1 cellular context compared by ENCODE assay signal in genomic region chr3:171809513-171810277, GRCh38.
TF ChIP-seq lines count a peak whose summit lies in the region.

No MANE protein-coding gene starts in this region.

TF ChIP-seq in HepG2, 621 proteins besides CTCF, POLR2A, EP300 and RAD21 (continued from another document and continues in another):
- TF ChIP-seq, protein P1, sequence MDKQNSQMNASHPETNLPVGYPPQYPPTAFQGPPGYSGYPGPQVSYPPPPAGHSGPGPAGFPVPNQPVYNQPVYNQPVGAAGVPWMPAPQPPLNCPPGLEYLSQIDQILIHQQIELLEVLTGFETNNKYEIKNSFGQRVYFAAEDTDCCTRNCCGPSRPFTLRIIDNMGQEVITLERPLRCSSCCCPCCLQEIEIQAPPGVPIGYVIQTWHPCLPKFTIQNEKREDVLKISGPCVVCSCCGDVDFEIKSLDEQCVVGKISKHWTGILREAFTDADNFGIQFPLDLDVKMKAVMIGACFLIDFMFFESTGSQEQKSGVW (CRISPR knock-in tag; IDR thresholded peaks at IDR 0.05; ENCODE audit: borderline replicate concordance), result no peak
- no peak for TF ChIP-seq KLF11 (CRISPR knock-in tag; IDR thresholded peaks at IDR 0.05)
- TF ChIP-seq ZNF431 (CRISPR knock-in tag; IDR thresholded peaks at IDR 0.05; ENCODE audit: borderline replicate concordance, low read depth), result peak; percentile 78
- TF ChIP-seq RXRA (CRISPR knock-in tag; IDR thresholded peaks at IDR 0.05), result peak; percentile 91
- no peak for TF ChIP-seq ZKSCAN8 (CRISPR knock-in tag; IDR thresholded peaks at IDR 0.05; ENCODE audit: borderline replicate concordance)
- TF ChIP-seq, protein P2, sequence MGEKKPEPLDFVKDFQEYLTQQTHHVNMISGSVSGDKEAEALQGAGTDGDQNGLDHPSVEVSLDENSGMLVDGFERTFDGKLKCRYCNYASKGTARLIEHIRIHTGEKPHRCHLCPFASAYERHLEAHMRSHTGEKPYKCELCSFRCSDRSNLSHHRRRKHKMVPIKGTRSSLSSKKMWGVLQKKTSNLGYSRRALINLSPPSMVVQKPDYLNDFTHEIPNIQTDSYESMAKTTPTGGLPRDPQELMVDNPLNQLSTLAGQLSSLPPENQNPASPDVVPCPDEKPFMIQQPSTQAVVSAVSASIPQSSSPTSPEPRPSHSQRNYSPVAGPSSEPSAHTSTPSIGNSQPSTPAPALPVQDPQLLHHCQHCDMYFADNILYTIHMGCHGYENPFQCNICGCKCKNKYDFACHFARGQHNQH (CRISPR knock-in tag; IDR thresholded peaks at IDR 0.05), result peak; percentile 86
- TF ChIP-seq, protein P3, sequence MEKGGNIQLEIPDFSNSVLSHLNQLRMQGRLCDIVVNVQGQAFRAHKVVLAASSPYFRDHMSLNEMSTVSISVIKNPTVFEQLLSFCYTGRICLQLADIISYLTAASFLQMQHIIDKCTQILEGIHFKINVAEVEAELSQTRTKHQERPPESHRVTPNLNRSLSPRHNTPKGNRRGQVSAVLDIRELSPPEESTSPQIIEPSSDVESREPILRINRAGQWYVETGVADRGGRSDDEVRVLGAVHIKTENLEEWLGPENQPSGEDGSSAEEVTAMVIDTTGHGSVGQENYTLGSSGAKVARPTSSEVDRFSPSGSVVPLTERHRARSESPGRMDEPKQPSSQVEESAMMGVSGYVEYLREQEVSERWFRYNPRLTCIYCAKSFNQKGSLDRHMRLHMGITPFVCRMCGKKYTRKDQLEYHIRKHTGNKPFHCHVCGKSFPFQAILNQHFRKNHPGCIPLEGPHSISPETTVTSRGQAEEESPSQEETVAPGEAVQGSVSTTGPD (CRISPR knock-in tag; IDR thresholded peaks at IDR 0.05), result peak; percentile 51; the same call in 1 of the 2 replicates
- TF ChIP-seq, protein P4, sequence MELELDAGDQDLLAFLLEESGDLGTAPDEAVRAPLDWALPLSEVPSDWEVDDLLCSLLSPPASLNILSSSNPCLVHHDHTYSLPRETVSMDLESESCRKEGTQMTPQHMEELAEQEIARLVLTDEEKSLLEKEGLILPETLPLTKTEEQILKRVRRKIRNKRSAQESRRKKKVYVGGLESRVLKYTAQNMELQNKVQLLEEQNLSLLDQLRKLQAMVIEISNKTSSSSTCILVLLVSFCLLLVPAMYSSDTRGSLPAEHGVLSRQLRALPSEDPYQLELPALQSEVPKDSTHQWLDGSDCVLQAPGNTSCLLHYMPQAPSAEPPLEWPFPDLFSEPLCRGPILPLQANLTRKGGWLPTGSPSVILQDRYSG (CRISPR knock-in tag; IDR thresholded peaks at IDR 0.05), result no peak; the same call in 1 of the 2 replicates
- TF ChIP-seq ZNF788 (CRISPR knock-in tag; IDR thresholded peaks at IDR 0.05; ENCODE audit: borderline replicate concordance), result peak; percentile 50; the same call in 1 of the 2 replicates
- no peak for TF ChIP-seq NR3C1 (CRISPR knock-in tag; IDR thresholded peaks at IDR 0.05)
- TF ChIP-seq ZNF780A (CRISPR knock-in tag; IDR thresholded peaks at IDR 0.05), result peak; percentile 23; the same call in 1 of the 2 replicates
- no peak for TF ChIP-seq ZNF644 (CRISPR knock-in tag; IDR thresholded peaks at IDR 0.05; ENCODE audit: low read depth)
- peak; percentile 67 for TF ChIP-seq RARA (CRISPR knock-in tag; IDR thresholded peaks at IDR 0.05)
- peak; percentile 84; the same call in 1 of the 2 replicates for TF ChIP-seq ZNF75D (CRISPR knock-in tag; IDR thresholded peaks at IDR 0.05; ENCODE audit: borderline replicate concordance)
- TF ChIP-seq, protein P5, sequence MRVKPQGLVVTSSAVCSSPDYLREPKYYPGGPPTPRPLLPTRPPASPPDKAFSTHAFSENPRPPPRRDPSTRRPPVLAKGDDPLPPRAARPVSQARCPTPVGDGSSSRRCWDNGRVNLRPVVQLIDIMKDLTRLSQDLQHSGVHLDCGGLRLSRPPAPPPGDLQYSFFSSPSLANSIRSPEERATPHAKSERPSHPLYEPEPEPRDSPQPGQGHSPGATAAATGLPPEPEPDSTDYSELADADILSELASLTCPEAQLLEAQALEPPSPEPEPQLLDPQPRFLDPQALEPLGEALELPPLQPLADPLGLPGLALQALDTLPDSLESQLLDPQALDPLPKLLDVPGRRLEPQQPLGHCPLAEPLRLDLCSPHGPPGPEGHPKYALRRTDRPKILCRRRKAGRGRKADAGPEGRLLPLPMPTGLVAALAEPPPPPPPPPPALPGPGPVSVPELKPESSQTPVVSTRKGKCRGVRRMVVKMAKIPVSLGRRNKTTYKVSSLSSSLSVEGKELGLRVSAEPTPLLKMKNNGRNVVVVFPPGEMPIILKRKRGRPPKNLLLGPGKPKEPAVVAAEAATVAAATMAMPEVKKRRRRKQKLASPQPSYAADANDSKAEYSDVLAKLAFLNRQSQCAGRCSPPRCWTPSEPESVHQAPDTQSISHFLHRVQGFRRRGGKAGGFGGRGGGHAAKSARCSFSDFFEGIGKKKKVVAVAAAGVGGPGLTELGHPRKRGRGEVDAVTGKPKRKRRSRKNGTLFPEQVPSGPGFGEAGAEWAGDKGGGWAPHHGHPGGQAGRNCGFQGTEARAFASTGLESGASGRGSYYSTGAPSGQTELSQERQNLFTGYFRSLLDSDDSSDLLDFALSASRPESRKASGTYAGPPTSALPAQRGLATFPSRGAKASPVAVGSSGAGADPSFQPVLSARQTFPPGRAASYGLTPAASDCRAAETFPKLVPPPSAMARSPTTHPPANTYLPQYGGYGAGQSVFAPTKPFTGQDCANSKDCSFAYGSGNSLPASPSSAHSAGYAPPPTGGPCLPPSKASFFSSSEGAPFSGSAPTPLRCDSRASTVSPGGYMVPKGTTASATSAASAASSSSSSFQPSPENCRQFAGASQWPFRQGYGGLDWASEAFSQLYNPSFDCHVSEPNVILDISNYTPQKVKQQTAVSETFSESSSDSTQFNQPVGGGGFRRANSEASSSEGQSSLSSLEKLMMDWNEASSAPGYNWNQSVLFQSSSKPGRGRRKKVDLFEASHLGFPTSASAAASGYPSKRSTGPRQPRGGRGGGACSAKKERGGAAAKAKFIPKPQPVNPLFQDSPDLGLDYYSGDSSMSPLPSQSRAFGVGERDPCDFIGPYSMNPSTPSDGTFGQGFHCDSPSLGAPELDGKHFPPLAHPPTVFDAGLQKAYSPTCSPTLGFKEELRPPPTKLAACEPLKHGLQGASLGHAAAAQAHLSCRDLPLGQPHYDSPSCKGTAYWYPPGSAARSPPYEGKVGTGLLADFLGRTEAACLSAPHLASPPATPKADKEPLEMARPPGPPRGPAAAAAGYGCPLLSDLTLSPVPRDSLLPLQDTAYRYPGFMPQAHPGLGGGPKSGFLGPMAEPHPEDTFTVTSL (CRISPR knock-in tag; IDR thresholded peaks at IDR 0.05; ENCODE audit: borderline replicate concordance), result peak; percentile 63
- no peak for TF ChIP-seq ZNF207 (IDR thresholded peaks at IDR 0.05; ENCODE audit: borderline replicate concordance)
- no peak; the same call in none of the 2 replicates for TF ChIP-seq ZNF777 (CRISPR knock-in tag; IDR thresholded peaks at IDR 0.05)
- TF ChIP-seq ZNF280D (CRISPR knock-in tag; IDR thresholded peaks at IDR 0.05), result peak; percentile 96
- no peak for TF ChIP-seq ZFAT (CRISPR knock-in tag; conservative IDR thresholded peaks at IDR 0.05)
- TF ChIP-seq SMC3 (IDR thresholded peaks at IDR 0.05; ENCODE audit: low read length), result no peak
- TF ChIP-seq CENPT (CRISPR knock-in tag; IDR thresholded peaks at IDR 0.05; ENCODE audit: low read depth), result no peak
- no peak for TF ChIP-seq CENPBD1 (CRISPR knock-in tag; IDR thresholded peaks at IDR 0.05; ENCODE audit: borderline replicate concordance, low read depth)
- no peak for TF ChIP-seq HNRNPLL (IDR thresholded peaks at IDR 0.05; ENCODE audit: low read depth, low read length, poor library complexity, severe bottlenecking)
- TF ChIP-seq, protein P6, sequence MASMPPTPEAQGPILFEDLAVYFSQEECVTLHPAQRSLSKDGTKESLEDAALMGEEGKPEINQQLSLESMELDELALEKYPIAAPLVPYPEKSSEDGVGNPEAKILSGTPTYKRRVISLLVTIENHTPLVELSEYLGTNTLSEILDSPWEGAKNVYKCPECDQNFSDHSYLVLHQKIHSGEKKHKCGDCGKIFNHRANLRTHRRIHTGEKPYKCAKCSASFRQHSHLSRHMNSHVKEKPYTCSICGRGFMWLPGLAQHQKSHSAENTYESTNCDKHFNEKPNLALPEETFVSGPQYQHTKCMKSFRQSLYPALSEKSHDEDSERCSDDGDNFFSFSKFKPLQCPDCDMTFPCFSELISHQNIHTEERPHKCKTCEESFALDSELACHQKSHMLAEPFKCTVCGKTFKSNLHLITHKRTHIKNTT (CRISPR knock-in tag; IDR thresholded peaks at IDR 0.05), result no peak
- TF ChIP-seq CEBPZ (IDR thresholded peaks at IDR 0.05; ENCODE audit: low read length), result no peak
- TF ChIP-seq KAT8 (CRISPR knock-in tag; IDR thresholded peaks at IDR 0.05), result no peak
- TF ChIP-seq, protein P7, sequence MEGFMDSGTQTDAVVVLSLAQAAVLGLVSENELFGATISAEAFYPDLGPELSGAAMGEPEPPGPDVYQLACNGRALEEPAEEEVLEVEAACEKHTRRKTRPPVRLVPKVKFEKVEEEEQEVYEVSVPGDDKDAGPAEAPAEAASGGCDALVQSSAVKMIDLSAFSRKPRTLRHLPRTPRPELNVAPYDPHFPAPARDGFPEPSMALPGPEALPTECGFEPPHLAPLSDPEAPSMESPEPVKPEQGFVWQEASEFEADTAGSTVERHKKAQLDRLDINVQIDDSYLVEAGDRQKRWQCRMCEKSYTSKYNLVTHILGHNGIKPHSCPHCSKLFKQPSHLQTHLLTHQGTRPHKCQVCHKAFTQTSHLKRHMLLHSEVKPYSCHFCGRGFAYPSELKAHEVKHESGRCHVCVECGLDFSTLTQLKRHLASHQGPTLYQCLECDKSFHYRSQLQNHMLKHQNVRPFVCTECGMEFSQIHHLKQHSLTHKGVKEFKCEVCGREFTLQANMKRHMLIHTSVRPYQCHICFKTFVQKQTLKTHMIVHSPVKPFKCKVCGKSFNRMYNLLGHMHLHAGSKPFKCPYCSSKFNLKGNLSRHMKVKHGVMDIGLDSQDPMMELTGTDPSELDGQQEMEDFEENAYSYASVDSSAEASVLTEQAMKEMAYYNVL (CRISPR knock-in tag; IDR thresholded peaks at IDR 0.05; ENCODE audit: borderline replicate concordance), result peak; percentile 78
- peak; percentile 74 for TF ChIP-seq RFXAP (CRISPR knock-in tag; IDR thresholded peaks at IDR 0.05; ENCODE audit: borderline replicate concordance)
- no peak for TF ChIP-seq KLF15 (CRISPR knock-in tag; IDR thresholded peaks at IDR 0.05; ENCODE audit: borderline replicate concordance)
- TF ChIP-seq TCF12 (IDR thresholded peaks at IDR 0.05), result no peak
- TF ChIP-seq TCF12 (CRISPR knock-in tag; IDR thresholded peaks at IDR 0.05), result peak; percentile 38; the same call in 1 of the 2 replicates
- TF ChIP-seq NR2F6 (IDR thresholded peaks at IDR 0.05), result no peak
- peak; percentile 59; the same call in 1 of the 2 replicates for TF ChIP-seq NR2F6 (CRISPR knock-in tag; IDR thresholded peaks at IDR 0.05)
- TF ChIP-seq ZSCAN22 (CRISPR knock-in tag; IDR thresholded peaks at IDR 0.05), result 0 out of 2 replicates have a peak, but pooled peaks have one; percentile 54
- TF ChIP-seq MNT (IDR thresholded peaks at IDR 0.05), result no peak
- TF ChIP-seq SRSF4 (IDR thresholded peaks at IDR 0.05; ENCODE audit: low read depth, low read length, poor library complexity, severe bottlenecking), result no peak
